26 cellular contexts compared by ENCODE assay signal in genomic region chr20:4713401-4713800, GRCh38. TPM values are rescaled to one million over a fixed set of nuclear protein-coding genes. Genes with fewer than 3 reads are reported as not detected.
DNase-seq lines count a peak whose midpoint lies in the region; ATAC-seq, FAIRE-seq and TF ChIP-seq lines count a peak whose summit lies in the region.
"Had no signal": no experiment of that assay in that cellular context is flagged by ENCODE, and none has a peak within 500 bp of the region (broad histone marks: within the 10 kb centered on the region; RNA-seq: fewer than 3 reads in every experiment).

No MANE protein-coding gene starts in this region.

- TF ChIP-seq POLR2A in breast epithelium (IDR thresholded peaks at IDR 0.05), result no peak
- no peak for TF ChIP-seq POLR2A in vagina (IDR thresholded peaks at IDR 0.05)

- POLR2A ChIA-PET in MCF 10A (lab: Yijun Ruan, JAX), result interaction anchor here (0.9 to 2.1 kb wide), 12 partner anchors 15 to 735 kb away, joined by 3 to 13 read pairs (median 4); no protein-coding TSS in a partner anchor

- 81 to 90% (median 89%) methylated on average over 7 of the region's 7 CpGs for WGBS in small intestine, 3 donors

- no peak for FAIRE-seq in small intestine (lab: Jason Lieb, UNC)
- FAIRE-seq: GM18507 had no signal

- H3K4me1 Mint-ChIP-seq in MCF 10A (ENCODE audit: insufficient read depth, unreplicated experiment), result peaks cover 9% of the 10 kb centered on the region

- H3K27me3 Mint-ChIP-seq in MCF 10A (ENCODE audit: insufficient read depth, unreplicated experiment), result no peaks in the 10 kb centered on the region

- no TSS peak for BruUV-seq in MCF 10A (replicated peaks; lab: Mats Ljungman, UMichigan)

- CTCF ChIA-PET in MCF 10A (lab: Yijun Ruan, JAX), result interaction anchor here (0.5 to 2.3 kb wide), 9 partner anchors 12 to 108 kb away, joined by 3 to 11 read pairs (median 5); no protein-coding TSS in a partner anchor

- H3K4me1 ChIP-seq in breast epithelium, result no peaks in the 10 kb centered on the region
- no peaks in the 10 kb centered on the region for H3K4me1 ChIP-seq in vagina
- no peaks in the 10 kb centered on the region for H3K4me1 ChIP-seq in small intestine (ENCODE audit: control insufficient read depth in 2 of 2, insufficient read depth in 1 of 2, low read depth in 1 of 2, low read length in 1 of 2)
- H3K4me1 ChIP-seq: spleen, upper lobe of right lung had no signal

- H3K4me3 ChIP-seq in breast epithelium, result no peak overlapping the region
- H3K4me3 ChIP-seq in fibroblast of mammary gland (ENCODE audit: control insufficient read depth, low read depth, low read length), result no peak overlapping the region
- no peak overlapping the region for H3K4me3 ChIP-seq in vagina
- no peak overlapping the region for H3K4me3 ChIP-seq in small intestine (ENCODE audit: low read depth in 1 of 2, low read length in 2 of 2)
- H3K4me3 ChIP-seq: BLaER1, spleen, upper lobe of right lung had no signal

- TF ChIP-seq CTCF in MCF 10A (IDR thresholded peaks at IDR 0.05; ENCODE audit: unreplicated experiment) (no peak), breast epithelium (IDR thresholded peaks at IDR 0.05) (no peak), fibroblast of mammary gland (conservative IDR thresholded peaks at IDR 0.05; ENCODE audit: control insufficient read depth, insufficient read depth, low read depth, low read length) (no peak), vagina (IDR thresholded peaks at IDR 0.05) (no peak)

- H3K9me3 ChIP-seq in breast epithelium (no peaks in the 10 kb centered on the region), vagina (no peaks in the 10 kb centered on the region), small intestine (ENCODE audit: control insufficient read depth, low read depth) (no peaks in the 10 kb centered on the region)
- H3K9me3 ChIP-seq: BLaER1, spleen, upper lobe of right lung had no signal

- intact Hi-C loops in MCF 10A (cut with micrococcal nuclease) (loop anchor here (5.0 kb wide), 1 partner anchor 46 kb away; no protein-coding TSS in a partner anchor), breast epithelium (cut with DNase I; ENCODE audit: low total_unique reads) (no loop called here), vagina (cut with DNase I) (no loop called here)

- H3K36me3 Mint-ChIP-seq in MCF 10A (ENCODE audit: insufficient read depth, unreplicated experiment), result no peaks in the 10 kb centered on the region
- H3K36me3 Mint-ChIP-seq: activated naive CD4-positive, alpha-beta T cell treated with anti-CD3 and anti-CD28 coated beads, Interleukin-2, amount 10 ng/mL, durations not matched to agents 7 days and 5 days had no signal

- no peaks in the 10 kb centered on the region for H3K9me3 Mint-ChIP-seq in MCF 10A (ENCODE audit: unreplicated experiment)
- H3K9me3 Mint-ChIP-seq: activated naive CD4-positive, alpha-beta T cell treated with anti-CD3 and anti-CD28 coated beads, Interleukin-2, amount 10 ng/mL, durations not matched to agents 7 days and 5 days had no signal

- peak overlapping the region; percentile 81 for H3K27ac Mint-ChIP-seq in MCF 10A (ENCODE audit: low read depth, unreplicated experiment)
- H3K27ac Mint-ChIP-seq: activated CD8-positive, alpha-beta T cell treated with anti-CD3 and anti-CD28 coated beads, Interleukin-2, amount 10 ng/mL, durations not matched to agents 7 days and 5 days; activated naive CD4-positive, alpha-beta T cell treated with anti-CD3 and anti-CD28 coated beads, Interleukin-2, amount 10 ng/mL, durations not matched to agents 7 days and 5 days had no signal

- H3K4me3 Mint-ChIP-seq in MCF 10A (ENCODE audit: unreplicated experiment), result peak overlapping the region; percentile 11
- H3K4me3 Mint-ChIP-seq: activated CD8-positive, alpha-beta T cell treated with anti-CD3 and anti-CD28 coated beads, Interleukin-2, amount 10 ng/mL, durations not matched to agents 7 days and 5 days; activated naive CD4-positive, alpha-beta T cell treated with anti-CD3 and anti-CD28 coated beads, Interleukin-2, amount 10 ng/mL, durations not matched to agents 7 days and 5 days; activated T-cell treated with anti-CD3 and anti-CD28 coated beads, Interleukin-2, amount 50 U/mL, for 4 hours had no signal

- H3K27me3 ChIP-seq in breast epithelium, result peaks cover 0 to 2% of the 10 kb centered on the region in 2 donors
- H3K27me3 ChIP-seq in vagina, result no peaks in the 10 kb centered on the region
- H3K27me3 ChIP-seq in small intestine (ENCODE audit: control insufficient read depth in 2 of 2, insufficient read depth in 2 of 2, low read length in 2 of 2), result peaks cover 0 to 4% of the 10 kb centered on the region in 2 donors
- H3K27me3 ChIP-seq: BLaER1, spleen, upper lobe of right lung had no signal

- H3K27ac ChIP-seq in breast epithelium (no peak overlapping the region), vagina (no peak overlapping the region), small intestine (ENCODE audit: low read depth in 1 of 2, low read length in 1 of 2) (no peak overlapping the region)
- H3K27ac ChIP-seq: BLaER1, HL-60, spleen, upper lobe of right lung had no signal

- no peak for ATAC-seq in HG02870 (IDR thresholded peaks at IDR 0.05; ENCODE audit: unreplicated experiment)
- ATAC-seq: activated CD8-positive, alpha-beta T cell treated with anti-CD3 and anti-CD28 coated beads, Interleukin-2, amount 10 ng/mL, durations not matched to agents 7 days and 5 days; activated T-cell treated with anti-CD3 and anti-CD28 coated beads, Interleukin-2, amount 50 U/mL, for 4 hours; left ventricle myocardium superior; Panc1; upper lobe of right lung had no signal

- DNase-seq in MCF 10A (ENCODE audit: unreplicated experiment) (peak; percentile 80), breast epithelium (ENCODE audit: low spot score in 2 of 2) (no peak), RKO (ENCODE audit: low spot score) (peak; percentile 44), fibroblast of mammary gland (ENCODE audit: low read depth) (peak; percentile 57), vagina (ENCODE audit: extremely low spot score in 2 of 2) (peak; percentile 71 to 96), small intestine (no peak)
- DNase-seq in activated CD4-positive, alpha-beta T cell treated with anti-CD3 and anti-CD28 coated beads for 48 hours, result no peak
- DNase-seq: 8988T; activated CD8-positive, alpha-beta T cell treated with anti-CD3 and anti-CD28 coated beads, Interleukin-2, amount 10 ng/mL, durations not matched to agents 7 days and 5 days; activated naive CD4-positive, alpha-beta T cell treated with anti-CD3 and anti-CD28 coated beads, Interleukin-2, amount 10 ng/mL, durations not matched to agents 7 days and 5 days; activated T-cell treated with anti-CD3 and anti-CD28 coated beads, Interleukin-2, amount 50 U/mL, for 4 hours; aorta; KBM-7; left ventricle myocardium superior; NCI-H1930; NCI-H2227 treated with DMSO at 0.1 percent for 48 hours; spleen; T-helper 9 cell; upper lobe of right lung had no signal

- no peaks in the 10 kb centered on the region for H3K36me3 ChIP-seq in breast epithelium
- H3K36me3 ChIP-seq in vagina, result no peaks in the 10 kb centered on the region
- no peaks in the 10 kb centered on the region for H3K36me3 ChIP-seq in small intestine (ENCODE audit: control insufficient read depth in 2 of 2, insufficient read depth in 2 of 2, low read length in 2 of 2)
- H3K36me3 ChIP-seq: BLaER1, spleen, upper lobe of right lung had no signal

RNA-seq across cellular contexts. Expression of gene PRND, which starts 8.3 kb away (rescaled TPM):
- total RNA-seq in MCF 10A (2022), result not detected in 2 replicates
- total RNA-seq in breast epithelium, result not detected
- total RNA-seq in vagina, result not detected
- not detected for polyA plus RNA-seq in small intestine
- total RNA-seq: activated CD8-positive, alpha-beta T cell treated with anti-CD3 and anti-CD28 coated beads, Interleukin-2, amount 10 ng/mL, durations not matched to agents 7 days and 5 days; activated T-cell treated with anti-CD3 and anti-CD28 coated beads, Interleukin-2, amount 50 U/mL, for 4 hours; epithelial cell of proximal tubule; left ventricle myocardium superior; spleen had no signal
- polyA plus RNA-seq: aorta, neural cell had no signal

RNA-seq across cellular contexts. Expression of gene PRNP, which starts 27.1 kb away (rescaled TPM):
- total RNA-seq in MCF 10A (2022) (281 and 317 TPM in 2 replicates), breast epithelium (100 to 1,000 TPM in 2 of 3 donors, 10 to 100 TPM in 1; 88.2 to 145 (median 124) TPM), vagina (130 TPM)
- 10 to 100 TPM in 2 of 3 donors, 1 to 10 TPM in 1; 6.0 to 39.8 (median 13.0) TPM for polyA plus RNA-seq in small intestine

Comparison
In these comparisons a context has a peak if more than half of its experiments do, and no peak if none do; other contexts are left out.
1. DNase-seq: peak in MCF 10A (single experiment), RKO (single experiment), fibroblast of mammary gland (single experiment) and vagina (2 of 2); none in breast epithelium (0 of 2), activated CD4-positive, alpha-beta T cell treated with anti-CD3 and anti-CD28 coated beads for 48 hours (single experiment) and small intestine (single experiment).